27 cellular contexts compared by ENCODE assay signal in the genomic region with DNA sequence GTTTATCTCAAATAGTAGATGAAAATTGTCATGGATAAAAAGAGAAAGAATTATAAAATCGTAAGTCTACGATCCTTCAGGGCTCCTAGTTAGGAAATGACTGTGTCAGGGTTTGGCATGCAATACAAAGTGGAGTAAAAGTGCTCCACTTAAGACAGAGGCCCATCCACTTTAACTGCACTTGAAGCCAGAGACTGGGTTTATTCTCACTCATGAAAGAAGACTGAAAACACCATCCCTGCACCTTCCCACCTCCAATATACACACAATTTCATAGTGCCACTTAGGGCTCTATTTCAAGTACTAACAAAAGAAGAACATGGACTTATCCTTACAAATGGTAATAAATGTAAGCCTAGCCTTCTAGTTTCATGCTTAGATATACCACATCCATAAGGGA.
"Had no signal": no experiment of that assay in that cellular context is flagged by ENCODE, and none has a peak within 500 bp of the region (broad histone marks: within the 10 kb centered on the region; RNA-seq: fewer than 3 reads in every experiment).

No MANE protein-coding gene starts in this region.

- H3K4me3 ChIP-seq: cardiac muscle cell, SJCRH30 had no signal

- H3K9me3 ChIP-seq: SJCRH30, SK-N-SH had no signal

- H3K27me3 ChIP-seq: brain microvascular endothelial cell, SJCRH30 had no signal

- H3K4me1 ChIP-seq: SJCRH30 had no signal

- DNase-seq: activated CD4-positive, alpha-beta memory T cell treated with anti-CD3 and anti-CD28 coated beads, Interleukin-2, amount 10 ng/mL, durations not matched to agents 7 days and 5 days; activated CD4-positive, alpha-beta T cell treated with anti-CD3 and anti-CD28 coated beads for 36 hours; activated CD4-positive, alpha-beta T cell treated with anti-CD3 and anti-CD28 coated beads, Interleukin-2, amount 50 U/mL, for 1 hour; activated gamma-delta T cell; activated naive CD4-positive, alpha-beta T cell treated with anti-CD3 and anti-CD28 coated beads for 36 hours; activated T-cell treated with anti-CD3 and anti-CD28 coated beads for 4 hours; activated T-cell treated with anti-CD3 and anti-CD28 coated beads, Interleukin-2, amount 50 U/mL, for 48 hours; amygdala; brain microvascular endothelial cell; KG1; MV-4-11; NCI-H1092 treated with DMSO at 0.1 percent for 48 hours; NCI-H1436; NCI-H1694 treated with DMSO at 0.1 percent for 48 hours; NCI-H2171; NCI-H2227 treated with DMSO at 0.1 percent for 48 hours; NCI-H446 treated with DMSO at 0.1 percent for 48 hours; NCI-H526 treated with DMSO at 0.1 percent for 48 hours; NCI-H82; Right ventricle myocardium superior; SJCRH30; SK-N-SH; T-helper 1 cell had no signal

- H3K36me3 ChIP-seq: brain microvascular endothelial cell, cardiac muscle cell, SJCRH30 had no signal

- H3K27ac ChIP-seq: brain microvascular endothelial cell, cardiac muscle cell, RWPE1, SJCRH30, VCaP had no signal

- ATAC-seq: activated CD4-positive, alpha-beta T cell treated with anti-CD3 and anti-CD28 coated beads for 36 hours; activated T-helper 17 cell treated with anti-CD3 and anti-CD28 coated beads, Interleukin-2, amount 50 U/mL, for 72 hours had no signal
